Comparison of ENCODE assay signal across 8 cellular contexts in genomic region chr9:129333961-129334743, GRCh38.
DNase-seq lines count a peak whose midpoint lies in the region; ATAC-seq lines count a peak whose summit lies in the region.

No MANE protein-coding gene starts in this region.

- no peak overlapping the region for H3K9ac ChIP-seq in muscle layer of colon (ENCODE audit: low read length)

- WGBS in urinary bladder, result 6% methylated on average over 30 of the region's 30 CpGs

- H3K27ac ChIP-seq in muscle layer of colon (ENCODE audit: low read depth, low read length), result peak overlapping the region; percentile 74
- peak overlapping the region; percentile 84 for H3K27ac ChIP-seq in urinary bladder (ENCODE audit: low read depth)

- no peaks in the 10 kb centered on the region for H3K9me3 ChIP-seq in muscle layer of colon (ENCODE audit: low read length)

- peaks cover 39% of the 10 kb centered on the region for H3K4me1 ChIP-seq in muscle layer of colon (ENCODE audit: insufficient read depth, low read length)
- H3K4me1 ChIP-seq in urinary bladder (ENCODE audit: insufficient read depth), result no peaks in the 10 kb centered on the region

- H3K36me3 ChIP-seq in muscle layer of colon (ENCODE audit: insufficient read depth, low read length), result no peaks in the 10 kb centered on the region
- H3K36me3 ChIP-seq in urinary bladder (ENCODE audit: insufficient read depth), result no peaks in the 10 kb centered on the region

- H3K4me3 ChIP-seq in muscle layer of colon (ENCODE audit: low read depth in 1 of 2, low read length in 2 of 2), result peak overlapping the region in 1 of 2 donors; percentile 30
- no peak overlapping the region for H3K4me3 ChIP-seq in urinary bladder (ENCODE audit: low read depth, low read length)

- no peak for ATAC-seq in GM18511 (IDR thresholded peaks at IDR 0.05; ENCODE audit: unreplicated experiment)
- no peak for ATAC-seq in GM21423 (IDR thresholded peaks at IDR 0.05; ENCODE audit: unreplicated experiment)

- DNase-seq in DMS79 treated with DMSO at 0.1 percent for 48 hours (lab: John Stamatoyannopoulos, UW) (peak; percentile 62), NCI-H1092 (lab: John Stamatoyannopoulos, UW) (peak; percentile 14), fibroblast of peridontal ligament (ENCODE audit: extremely low read depth) (peak; percentile 93)
- peak; percentile 43 for DNase-seq in activated T-cell treated with anti-CD3 and anti-CD28 coated beads, Interleukin-2, amount 50 U/mL, for 1 hour

- H3K27me3 ChIP-seq in muscle layer of colon (ENCODE audit: control insufficient read depth in 1 of 2, insufficient read depth in 2 of 2, low read length in 2 of 2), result no peaks in the 10 kb centered on the region

Comparison
In these comparisons a context has a peak if more than half of its experiments do, and no peak if none do; other contexts are left out.
1. DNase-seq: peak in every context shown above with its lines; median percentile 93 in fibroblast of peridontal ligament; 62 in DMS79 treated with DMSO at 0.1 percent for 48 hours; 43 in activated T-cell treated with anti-CD3 and anti-CD28 coated beads, Interleukin-2, amount 50 U/mL, for 1 hour; 14 in NCI-H1092.